24 cellular contexts compared by ENCODE assay signal in genomic region chr13:106587787-106588186, GRCh38. TPM values are rescaled to one million over a fixed set of nuclear protein-coding genes. Genes with fewer than 3 reads are reported as not detected.
DNase-seq lines count a peak whose midpoint lies in the region; ATAC-seq, FAIRE-seq and TF ChIP-seq lines count a peak whose summit lies in the region.
"Had no signal": no experiment of that assay in that cellular context is flagged by ENCODE, and none has a peak within 500 bp of the region (broad histone marks: within the 10 kb centered on the region; RNA-seq: fewer than 3 reads in every experiment).

No MANE protein-coding gene starts in this region.

- H3K4me1 ChIP-seq in HepG2 (ENCODE audit: insufficient read depth, low read length) (peaks cover 45% of the 10 kb centered on the region), right lobe of liver (no peaks in the 10 kb centered on the region), mucosa of descending colon (ENCODE audit: low read depth) (peaks cover 6% of the 10 kb centered on the region)
- no peaks in the 10 kb centered on the region for H3K4me1 ChIP-seq in CD8-positive, alpha-beta memory T cell (ENCODE audit: insufficient read depth, low read length)
- H3K4me1 ChIP-seq: foreskin keratinocyte had no signal

- H3K4me1 Mint-ChIP-seq in CD8-positive, alpha-beta memory T cell: no peaks in the 10 kb centered on the region
- H3K4me1 Mint-ChIP-seq: activated CD4-positive, alpha-beta T cell treated with anti-CD3 and anti-CD28 coated beads, Interleukin-2, amount 10 ng/mL, durations not matched to agents 24 days and 14 days; activated naive CD4-positive, alpha-beta T cell treated with anti-CD3 and anti-CD28 coated beads, Interleukin-2, amount 10 ng/mL, durations not matched to agents 7 days and 5 days; memory B cell; naive thymus-derived CD8-positive, alpha-beta T cell had no signal

- H3K27ac Mint-ChIP-seq in CD8-positive, alpha-beta memory T cell: no peak overlapping the region
- H3K27ac Mint-ChIP-seq: activated CD4-positive, alpha-beta T cell treated with anti-CD3 and anti-CD28 coated beads, Interleukin-2, amount 10 ng/mL, durations not matched to agents 24 days and 14 days; activated naive CD4-positive, alpha-beta T cell treated with anti-CD3 and anti-CD28 coated beads, Interleukin-2, amount 10 ng/mL, durations not matched to agents 7 days and 5 days; activated T-cell treated with anti-CD3 and anti-CD28 coated beads, Interleukin-2, amount 50 U/mL, for 72 hours; memory B cell; naive thymus-derived CD8-positive, alpha-beta T cell had no signal

- TF ChIP-seq POLR2A in HepG2 (IDR thresholded peaks at IDR 0.05; ENCODE audit: insufficient read depth in 1 of 2, low read depth in 2 of 2, low read length in 2 of 2) (no peak), right lobe of liver (IDR thresholded peaks at IDR 0.05) (no peak)

- no peak overlapping the region for H3K27ac ChIP-seq in HepG2 (ENCODE audit: extremely low read length, insufficient read depth, low read length)
- no peak overlapping the region for H3K27ac ChIP-seq in right lobe of liver
- no peak overlapping the region for H3K27ac ChIP-seq in CD8-positive, alpha-beta memory T cell (ENCODE audit: low read depth, low read length)
- H3K27ac ChIP-seq: foreskin keratinocyte, SK-N-MC, VCaP had no signal

- no peaks in the 10 kb centered on the region for H4K20me1 ChIP-seq in HepG2 (ENCODE audit: insufficient read depth, low read length)

- peak overlapping the region; percentile 30 for H3K4me2 ChIP-seq in HepG2 (ENCODE audit: low read depth, low read length)

- H3K9ac ChIP-seq in HepG2 (ENCODE audit: insufficient read depth, low read depth, low read length): no peak overlapping the region

- H3K4me3 Mint-ChIP-seq in CD8-positive, alpha-beta memory T cell: no peak overlapping the region
- H3K4me3 Mint-ChIP-seq: activated CD4-positive, alpha-beta T cell treated with anti-CD3 and anti-CD28 coated beads, Interleukin-2, amount 10 ng/mL, durations not matched to agents 24 days and 14 days; activated naive CD4-positive, alpha-beta T cell treated with anti-CD3 and anti-CD28 coated beads, Interleukin-2, amount 10 ng/mL, durations not matched to agents 7 days and 5 days; activated T-cell treated with anti-CD3 and anti-CD28 coated beads, Interleukin-2, amount 50 U/mL, for 72 hours; memory B cell; naive thymus-derived CD8-positive, alpha-beta T cell had no signal

- in situ Hi-C loops in HepG2 (cut with HindIII; ENCODE audit: extremely low pct_ligation_motif_present, low pct_unique_long_range_greater_than_20kb) (no loop called here), GM13976 (cut with MboI; ENCODE audit: low sequenced_read_pairs, unreplicated experiment) (no loop called here)

- intact Hi-C loops in HepG2 (cut with micrococcal nuclease; ENCODE audit: unreplicated experiment): no loop called here
- intact Hi-C loops in right lobe of liver (cut with DNase I): no loop called here
- intact Hi-C loops in mucosa of descending colon (cut with DNase I, micrococcal nuclease): no loop called here

- DNase-seq in HepG2 (ENCODE audit: low spot score): peak; percentile 24
- DNase-seq in right lobe of liver: no peak
- DNase-seq in SW480 (ENCODE audit: low spot score): peak; percentile 9
- peak in 1 of 3 donors; percentile 35 for DNase-seq in mucosa of descending colon
- DNase-seq in CD8-positive, alpha-beta memory T cell: no peak
- no peak for DNase-seq in GM13976 (ENCODE audit: low spot score)
- no peak for DNase-seq in dedifferentiated amniotic fluid mesenchymal stem cell (ENCODE audit: extremely low spot score)
- DNase-seq: activated CD4-positive, alpha-beta T cell treated with anti-CD3 and anti-CD28 coated beads, Interleukin-2, amount 10 ng/mL, durations not matched to agents 24 days and 14 days; activated naive CD4-positive, alpha-beta T cell treated with anti-CD3 and anti-CD28 coated beads, Interleukin-2, amount 10 ng/mL, durations not matched to agents 7 days and 5 days; activated T-cell treated with anti-CD3 and anti-CD28 coated beads, Interleukin-2, amount 50 U/mL, for 72 hours; amygdala; DND-41; foreskin keratinocyte; kidney; naive thymus-derived CD8-positive, alpha-beta T cell; NCI-H187; NCI-H446; RPMI8226; T-helper 2 cell had no signal

- H3K27me3 Mint-ChIP-seq in CD8-positive, alpha-beta memory T cell: peaks cover 4 to 30% of the 10 kb centered on the region in 2 donors

- 15% methylated on average over 3 of the region's 3 CpGs for WGBS in HepG2 (ENCODE audit: low lambda C conversion rate)
- WGBS in right lobe of liver (ENCODE audit: insufficient coverage, low coverage, low lambda C conversion rate, missing lambda C conversion rate): 50% methylated on average over 3 of the region's 3 CpGs

- peaks cover 8 to 31% (median 21%) of the 10 kb centered on the region in 5 donors for H3K9me3 Mint-ChIP-seq in CD8-positive, alpha-beta memory T cell

- H3K4me3 ChIP-seq in HepG2 (replicated peaks in 1 of 3; ENCODE audit: insufficient read depth in 1 of 3, low read depth in 2 of 3, low read length in 3 of 3): no peak overlapping the region
- no peak overlapping the region for H3K4me3 ChIP-seq in right lobe of liver
- no peak overlapping the region for H3K4me3 ChIP-seq in mucosa of descending colon
- H3K4me3 ChIP-seq in CD8-positive, alpha-beta memory T cell (ENCODE audit: low read length): no peak overlapping the region
- H3K4me3 ChIP-seq: SK-N-MC had no signal

- no TSS peak for BruUV-seq in HepG2 (replicated peaks; lab: Mats Ljungman, UMichigan)

- no peak for TF ChIP-seq RAD21 in HepG2 (CRISPR knock-in tag; IDR thresholded peaks at IDR 0.05)

- no peaks in the 10 kb centered on the region for H3K27me3 ChIP-seq in HepG2 (ENCODE audit: control insufficient read depth in 1 of 2, insufficient read depth in 2 of 2, low read length in 2 of 2)
- H3K27me3 ChIP-seq in right lobe of liver: no peaks in the 10 kb centered on the region
- H3K27me3 ChIP-seq in CD8-positive, alpha-beta memory T cell (ENCODE audit: insufficient read depth, low read length, poor library complexity, severe bottlenecking): no peaks in the 10 kb centered on the region

- H2AFZ ChIP-seq in HepG2 (ENCODE audit: low read length): no peak overlapping the region

- H3K36me3 Mint-ChIP-seq in CD8-positive, alpha-beta memory T cell: peaks cover 0 to 13% (median 2%) of the 10 kb centered on the region in 3 donors

- TF ChIP-seq CTCF in HepG2 (CRISPR knock-in tag; IDR thresholded peaks at IDR 0.05) (no peak), right lobe of liver (IDR thresholded peaks at IDR 0.05) (no peak), mucosa of descending colon (IDR thresholded peaks at IDR 0.05) (no peak), GM13976 (IDR thresholded peaks at IDR 0.05; ENCODE audit: borderline replicate concordance, control extremely low read depth, extremely low read depth, insufficient read depth, missing control alignments) (no peak)

- H3K36me3 ChIP-seq in HepG2 (replicated peaks in 1 of 2; ENCODE audit: control insufficient read depth in 1 of 2, insufficient read depth in 2 of 2, low read length in 2 of 2) (no peaks in the 10 kb centered on the region), right lobe of liver (no peaks in the 10 kb centered on the region), mucosa of descending colon (ENCODE audit: low read depth) (no peaks in the 10 kb centered on the region)
- no peaks in the 10 kb centered on the region for H3K36me3 ChIP-seq in CD8-positive, alpha-beta memory T cell (ENCODE audit: insufficient read depth, low read length)

- FAIRE-seq in HepG2 (lab: Jason Lieb, UNC): no peak
- FAIRE-seq: GM12892, kidney had no signal

- CTCF ChIA-PET in HepG2 (lab: Yijun Ruan, JAX; ENCODE audit: low intra/inter-chr PET ratio, low total read pairs): no interaction called here
- CTCF ChIA-PET in CD8-positive, alpha-beta memory T cell (lab: Charles Lee): interaction anchor here (1.2 to 1.7 kb wide), 2 partner anchors 12 to 32 kb away, joined by 3 to 5 read pairs; no protein-coding TSS in a partner anchor

- ATAC-seq in HepG2 (peak; percentile 70), right lobe of liver (no peak), mucosa of descending colon (peak; percentile 98), HG02840 (IDR thresholded peaks at IDR 0.05; ENCODE audit: low FRiP score, unreplicated experiment) (no peak)
- ATAC-seq: foreskin keratinocyte; naive thymus-derived CD8-positive, alpha-beta T cell had no signal

- TF ChIP-seq EP300 in HepG2 (IDR thresholded peaks at IDR 0.05; ENCODE audit: low read depth in 2 of 2, low read length in 2 of 2) (0 out of 4 replicates have a peak, but pooled peaks of 1 of the 2 experiments have one; percentile 15), HepG2 (CRISPR knock-in tag; IDR thresholded peaks at IDR 0.05; ENCODE audit: borderline replicate concordance) (no peak)

- POLR2A ChIA-PET in HepG2 (lab: Yijun Ruan, JAX): interaction anchor here (1.4 kb wide), 1 partner anchor 19 kb away, joined by 3 read pairs; the partner anchor contains the start of gene ARGLU1
- POLR2A ChIA-PET in CD8-positive, alpha-beta memory T cell (lab: Charles Lee): no interaction called here

- H3K79me2 ChIP-seq in HepG2 (ENCODE audit: insufficient read depth, low read length): no peaks in the 10 kb centered on the region

- peaks cover 34% of the 10 kb centered on the region for H3K9me3 ChIP-seq in HepG2 (ENCODE audit: low read length)
- H3K9me3 ChIP-seq in right lobe of liver: no peaks in the 10 kb centered on the region
- peaks cover 19% of the 10 kb centered on the region for H3K9me3 ChIP-seq in mucosa of descending colon
- peaks cover 16% of the 10 kb centered on the region for H3K9me3 ChIP-seq in CD8-positive, alpha-beta memory T cell (ENCODE audit: low read length)

RNA-seq across cellular contexts. Expression of gene ARGLU1, which starts 19.9 kb away (rescaled TPM):
- total RNA-seq in HepG2 (2016; rRNA removed; fragmentation: Illumina TruSeq; extraction: Trizol) (27.2 and 47.1 TPM in 2 replicates), right lobe of liver (10 to 100 TPM; 19.9 to 35.6 (median 32.0) TPM), mucosa of descending colon (10 to 100 TPM; 71.7 to 88.5 (median 84.8) TPM)
- 11.8 and 17.4 TPM in 2 replicates for total RNA-seq in HepG2 (2016; cell fraction: cytosol; rRNA removed; fragmentation: Illumina TruSeq; extraction: Trizol; ENCODE audit: low read depth)
- 25.5 and 51.3 TPM in 2 replicates for total RNA-seq in HepG2 (2016; cell fraction: insoluble cytoplasmic fraction; rRNA removed; fragmentation: Illumina TruSeq; extraction: Trizol)
- total RNA-seq in HepG2 (2016; cell fraction: membrane; rRNA removed; fragmentation: Illumina TruSeq; extraction: Trizol): 9.4 and 9.9 TPM in 2 replicates
- total RNA-seq in HepG2 (2016; cell fraction: nucleus; rRNA removed; fragmentation: Illumina TruSeq; extraction: Trizol): 100 and 117 TPM in 2 replicates
- 70.6 and 81.6 TPM in 2 replicates for polyA plus RNA-seq in HepG2 (2011; rRNA removed)
- 10.8 and 12.2 TPM in 2 replicates for polyA plus RNA-seq in HepG2 (2011; cell fraction: cytosol; rRNA removed)
- 336 and 397 TPM in 2 replicates for polyA plus RNA-seq in HepG2 (2011; cell fraction: nucleus; rRNA removed)
- 62.3 and 76.1 TPM in 2 replicates for polyA plus RNA-seq in HepG2 (2012)
- 1.0 and 1.9 TPM in 2 replicates for polyA plus RNA-seq in HepG2 (2016; cell fraction: cytosol; fragmentation: Illumina TruSeq; extraction: Trizol; ENCODE audit: low read depth)
- 50.3 and 50.9 TPM in 2 replicates for polyA plus RNA-seq in HepG2 (2016; cell fraction: insoluble cytoplasmic fraction; fragmentation: Illumina TruSeq; extraction: Trizol; ENCODE audit: low read depth)
- 3.7 and 3.8 TPM in 2 replicates for polyA plus RNA-seq in HepG2 (2016; cell fraction: membrane; fragmentation: Illumina TruSeq; extraction: Trizol; ENCODE audit: low read depth)
- polyA plus RNA-seq in HepG2 (2016; cell fraction: nucleus; fragmentation: Illumina TruSeq; extraction: Trizol; ENCODE audit: insufficient read depth, low read depth): 268 and 280 TPM in 2 replicates
- polyA minus RNA-seq in HepG2 (2011; rRNA and poly(A)+ RNA removed; ENCODE audit: low replicate concordance): 8.6 and 10.0 TPM in 2 replicates
- polyA minus RNA-seq in HepG2 (2011; cell fraction: cytosol; rRNA and poly(A)+ RNA removed): 4.7 and 5.7 TPM in 2 replicates
- 125 and 143 TPM in 2 replicates for polyA minus RNA-seq in HepG2 (2011; cell fraction: nucleus; rRNA and poly(A)+ RNA removed)
- 10 to 100 TPM; 85.8 to 89.0 TPM for total RNA-seq in CD8-positive, alpha-beta memory T cell
- polyA plus RNA-seq in CD8-positive, alpha-beta memory T cell: 39.2 TPM

RNA-seq across cellular contexts. Expression of gene EFNB2, which starts 52.3 kb away (rescaled TPM):
- total RNA-seq in HepG2 (2016; rRNA removed; fragmentation: Illumina TruSeq; extraction: Trizol): 0.07 and 0.20 TPM in 2 replicates
- not detected in 2 replicates for total RNA-seq in HepG2 (2016; cell fraction: cytosol; rRNA removed; fragmentation: Illumina TruSeq; extraction: Trizol; ENCODE audit: low read depth)
- 0.09 and 0.13 TPM in 2 replicates for total RNA-seq in HepG2 (2016; cell fraction: insoluble cytoplasmic fraction; rRNA removed; fragmentation: Illumina TruSeq; extraction: Trizol)
- 0.06 and 0.14 TPM in 2 replicates for total RNA-seq in HepG2 (2016; cell fraction: membrane; rRNA removed; fragmentation: Illumina TruSeq; extraction: Trizol)
- total RNA-seq in HepG2 (2016; cell fraction: nucleus; rRNA removed; fragmentation: Illumina TruSeq; extraction: Trizol): 0.06 TPM in 1 of 2 replicates, not detected in the other
- 0.05 and 0.11 TPM in 2 replicates for polyA plus RNA-seq in HepG2 (2011; rRNA removed)
- polyA plus RNA-seq in HepG2 (2011; cell fraction: cytosol; rRNA removed): 0.08 and 0.11 TPM in 2 replicates
- polyA plus RNA-seq in HepG2 (2011; cell fraction: nucleus; rRNA removed): 0.05 TPM in 2 replicates
- polyA plus RNA-seq in HepG2 (2012): 0.05 and 0.16 TPM in 2 replicates
- polyA plus RNA-seq in HepG2 (2016; cell fraction: cytosol; fragmentation: Illumina TruSeq; extraction: Trizol; ENCODE audit: low read depth): 0.02 TPM in 1 of 2 replicates, not detected in the other
- polyA plus RNA-seq in HepG2 (2016; cell fraction: insoluble cytoplasmic fraction; fragmentation: Illumina TruSeq; extraction: Trizol; ENCODE audit: low read depth): 0.08 and 0.23 TPM in 2 replicates
- polyA plus RNA-seq in HepG2 (2016; cell fraction: membrane; fragmentation: Illumina TruSeq; extraction: Trizol; ENCODE audit: low read depth): 0.05 TPM in 1 of 2 replicates, not detected in the other
- polyA plus RNA-seq in HepG2 (2016; cell fraction: nucleus; fragmentation: Illumina TruSeq; extraction: Trizol; ENCODE audit: insufficient read depth, low read depth): 0.19 and 0.23 TPM in 2 replicates
- polyA minus RNA-seq in HepG2 (2011; rRNA and poly(A)+ RNA removed; ENCODE audit: low replicate concordance): 0.08 and 0.63 TPM in 2 replicates
- polyA minus RNA-seq in HepG2 (2011; cell fraction: cytosol; rRNA and poly(A)+ RNA removed): 0.18 TPM in 1 of 2 replicates, not detected in the other
- 0.13 TPM in 1 of 2 replicates, not detected in the other for polyA minus RNA-seq in HepG2 (2011; cell fraction: nucleus; rRNA and poly(A)+ RNA removed)
- 1 to 10 TPM; 2.3 to 9.8 (median 3.9) TPM for total RNA-seq in right lobe of liver
- 10 to 100 TPM; 48.8 to 92.6 (median 82.3) TPM for total RNA-seq in mucosa of descending colon
- under 1 TPM; 0.11 to 0.22 TPM for total RNA-seq in CD8-positive, alpha-beta memory T cell
- 0.05 TPM for polyA plus RNA-seq in CD8-positive, alpha-beta memory T cell

Comparison
In these comparisons a context has a peak if more than half of its experiments do, and no peak if none do; other contexts are left out.
1. ATAC-seq: peak in HepG2 (single experiment) and mucosa of descending colon (single experiment); none in right lobe of liver (0 of 4) and HG02840 (single experiment).
2. DNase-seq: peak in HepG2 (single experiment) and SW480 (single experiment); none in right lobe of liver (0 of 3), CD8-positive, alpha-beta memory T cell (0 of 5), GM13976 (single experiment) and dedifferentiated amniotic fluid mesenchymal stem cell (single experiment).
3. RNA of gene EFNB2, which starts 52.3 kb away (total RNA-seq): 48.8 to 92.6 TPM in mucosa of descending colon; 2.3 to 9.8 TPM in right lobe of liver, 0.11 to 0.22 TPM in CD8-positive, alpha-beta memory T cell and 0.06 to 0.20 TPM in HepG2; every median in the first group is over 4 times any median in the second.